Comparison of ENCODE assay signal across 1 cellular context in the genomic region with DNA sequence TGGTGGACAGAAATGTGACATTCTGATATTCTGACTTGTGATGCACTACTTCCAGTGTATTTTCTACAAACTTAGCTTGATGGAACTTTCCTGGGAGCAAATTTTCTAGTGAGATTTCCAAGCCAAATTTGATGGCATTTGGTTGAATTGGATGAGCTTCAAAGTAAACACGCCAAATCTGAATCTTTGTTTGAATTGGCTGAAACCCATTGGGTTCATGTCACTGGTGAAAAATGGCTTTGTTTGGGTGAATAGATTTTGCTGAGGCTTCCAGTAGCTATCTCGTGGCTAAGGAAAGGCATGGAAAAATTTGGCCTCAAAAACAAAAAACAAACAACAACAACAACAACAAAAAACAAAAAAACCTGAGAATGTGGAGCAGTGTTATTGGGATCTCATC.
TF ChIP-seq lines count a peak whose summit lies in the region.

No MANE protein-coding gene starts in this region.

TF ChIP-seq in K562, 482 proteins besides CTCF, POLR2A, EP300 and RAD21 (continued from another document):
- TF ChIP-seq, protein P1, sequence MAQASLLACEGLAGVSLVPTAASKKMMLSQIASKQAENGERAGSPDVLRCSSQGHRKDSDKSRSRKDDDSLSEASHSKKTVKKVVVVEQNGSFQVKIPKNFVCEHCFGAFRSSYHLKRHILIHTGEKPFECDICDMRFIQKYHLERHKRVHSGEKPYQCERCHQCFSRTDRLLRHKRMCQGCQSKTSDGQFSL (CRISPR knock-in tag; IDR thresholded peaks at IDR 0.05), result no peak
- TF ChIP-seq, protein P1 (tag; IDR thresholded peaks at IDR 0.05), result no peak
- TF ChIP-seq SMARCA5 (IDR thresholded peaks at IDR 0.05), result no peak
- TF ChIP-seq CC2D1A (IDR thresholded peaks at IDR 0.05), result no peak
- TF ChIP-seq, protein P2, sequence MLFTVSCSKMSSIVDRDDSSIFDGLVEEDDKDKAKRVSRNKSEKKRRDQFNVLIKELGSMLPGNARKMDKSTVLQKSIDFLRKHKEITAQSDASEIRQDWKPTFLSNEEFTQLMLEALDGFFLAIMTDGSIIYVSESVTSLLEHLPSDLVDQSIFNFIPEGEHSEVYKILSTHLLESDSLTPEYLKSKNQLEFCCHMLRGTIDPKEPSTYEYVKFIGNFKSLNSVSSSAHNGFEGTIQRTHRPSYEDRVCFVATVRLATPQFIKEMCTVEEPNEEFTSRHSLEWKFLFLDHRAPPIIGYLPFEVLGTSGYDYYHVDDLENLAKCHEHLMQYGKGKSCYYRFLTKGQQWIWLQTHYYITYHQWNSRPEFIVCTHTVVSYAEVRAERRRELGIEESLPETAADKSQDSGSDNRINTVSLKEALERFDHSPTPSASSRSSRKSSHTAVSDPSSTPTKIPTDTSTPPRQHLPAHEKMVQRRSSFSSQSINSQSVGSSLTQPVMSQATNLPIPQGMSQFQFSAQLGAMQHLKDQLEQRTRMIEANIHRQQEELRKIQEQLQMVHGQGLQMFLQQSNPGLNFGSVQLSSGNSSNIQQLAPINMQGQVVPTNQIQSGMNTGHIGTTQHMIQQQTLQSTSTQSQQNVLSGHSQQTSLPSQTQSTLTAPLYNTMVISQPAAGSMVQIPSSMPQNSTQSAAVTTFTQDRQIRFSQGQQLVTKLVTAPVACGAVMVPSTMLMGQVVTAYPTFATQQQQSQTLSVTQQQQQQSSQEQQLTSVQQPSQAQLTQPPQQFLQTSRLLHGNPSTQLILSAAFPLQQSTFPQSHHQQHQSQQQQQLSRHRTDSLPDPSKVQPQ (CRISPR knock-in tag; IDR thresholded peaks at IDR 0.05; ENCODE audit: borderline replicate concordance), result no peak
- TF ChIP-seq CBFB (CRISPR knock-in tag; IDR thresholded peaks at IDR 0.05), result no peak
- TF ChIP-seq, protein P3, sequence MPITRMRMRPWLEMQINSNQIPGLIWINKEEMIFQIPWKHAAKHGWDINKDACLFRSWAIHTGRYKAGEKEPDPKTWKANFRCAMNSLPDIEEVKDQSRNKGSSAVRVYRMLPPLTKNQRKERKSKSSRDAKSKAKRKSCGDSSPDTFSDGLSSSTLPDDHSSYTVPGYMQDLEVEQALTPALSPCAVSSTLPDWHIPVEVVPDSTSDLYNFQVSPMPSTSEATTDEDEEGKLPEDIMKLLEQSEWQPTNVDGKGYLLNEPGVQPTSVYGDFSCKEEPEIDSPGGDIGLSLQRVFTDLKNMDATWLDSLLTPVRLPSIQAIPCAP (CRISPR knock-in tag; IDR thresholded peaks at IDR 0.05; ENCODE audit: borderline replicate concordance), result no peak
